In genomic region chr10:126880926-126881325, GRCh38 we compare ENCODE assay signal across 23 cellular contexts. TPM values are rescaled to one million over a fixed set of nuclear protein-coding genes. Genes with fewer than 3 reads are reported as not detected.
"Had no signal": no experiment of that assay in that cellular context is flagged by ENCODE, and none has a peak within 500 bp of the region (broad histone marks: within the 10 kb centered on the region; RNA-seq: fewer than 3 reads in every experiment).

No MANE protein-coding gene starts in this region.

- H3K36me3 ChIP-seq: esophagus squamous epithelium, heart right ventricle, lower lobe of right lung, right lobe of liver, tibial nerve had no signal

- H3K27ac Mint-ChIP-seq: activated B cell treated with CpG ODN at 0.5 μM for 24 hours; activated CD8-positive, alpha-beta memory T cell treated with anti-CD3 and anti-CD28 coated beads, Interleukin-2, amount 10 ng/mL, durations not matched to agents 7 days and 5 days; activated CD8-positive, alpha-beta T cell treated with anti-CD3 and anti-CD28 coated beads, Interleukin-2, amount 10 ng/mL, durations not matched to agents 7 days and 5 days; activated naive CD4-positive, alpha-beta T cell treated with anti-CD3 and anti-CD28 coated beads, Interleukin-2, amount 50 U/mL, for 72 hours; activated T-cell treated with anti-CD3 and anti-CD28 coated beads, Interleukin-2, amount 50 U/mL, for 72 hours; stimulated activated naive B cell treated with anti-CD40 and anti-IgM and Interleukin-4, amounts not matched to agents 10 μg/mL and 1 μg/mL and 100 μg/mL, for 72 hours; T-helper 17 cell had no signal

- H3K9me3 ChIP-seq: body of pancreas, esophagus squamous epithelium, heart right ventricle, lower lobe of right lung, right lobe of liver, tibial nerve had no signal

- H3K27me3 ChIP-seq: body of pancreas, right lobe of liver, tibial nerve had no signal

- H3K4me3 ChIP-seq: body of pancreas, esophagus squamous epithelium, heart right ventricle, lower lobe of right lung, right lobe of liver, tibial nerve had no signal

- H3K36me3 Mint-ChIP-seq: activated CD8-positive, alpha-beta memory T cell treated with anti-CD3 and anti-CD28 coated beads, Interleukin-2, amount 10 ng/mL, durations not matched to agents 7 days and 5 days; naive thymus-derived CD8-positive, alpha-beta T cell; stimulated activated naive B cell treated with anti-CD40 and anti-IgM and Interleukin-4, amounts not matched to agents 10 μg/mL and 1 μg/mL and 100 μg/mL, for 72 hours had no signal

- DNase-seq: activated B cell treated with CpG ODN at 0.5 μM for 24 hours; activated CD8-positive, alpha-beta memory T cell treated with anti-CD3 and anti-CD28 coated beads, Interleukin-2, amount 10 ng/mL, durations not matched to agents 7 days and 5 days; activated CD8-positive, alpha-beta T cell treated with anti-CD3 and anti-CD28 coated beads, Interleukin-2, amount 10 ng/mL, durations not matched to agents 7 days and 5 days; activated naive CD4-positive, alpha-beta T cell; activated T-cell treated with anti-CD3 and anti-CD28 coated beads, Interleukin-2, amount 50 U/mL, for 72 hours; body of pancreas; effector CD8-positive, alpha-beta T cell; esophagus squamous epithelium; heart right ventricle; kidney glomerular epithelial cell; lower lobe of right lung; mesenchymal stem cell; naive thymus-derived CD8-positive, alpha-beta T cell; right lobe of liver; stimulated activated CD4-positive, alpha-beta T cell treated with anti-CD3 and anti-CD28 coated beads, Interleukin-4, amount 100 ng/mL, for 4 hours; stimulated activated CD8-positive, alpha-beta memory T cell treated with anti-CD3 and anti-CD28 coated beads, Interleukin-4, amount 100 ng/mL, for 48 hours; stimulated activated naive B cell treated with anti-CD40 and anti-IgM and Interleukin-4, amounts not matched to agents 10 μg/mL and 1 μg/mL and 100 μg/mL, for 72 hours; SW 1271; T-helper 17 cell had no signal

- H3K4me1 Mint-ChIP-seq: activated B cell treated with CpG ODN at 0.5 μM for 24 hours; activated CD8-positive, alpha-beta memory T cell treated with anti-CD3 and anti-CD28 coated beads, Interleukin-2, amount 10 ng/mL, durations not matched to agents 7 days and 5 days; naive thymus-derived CD8-positive, alpha-beta T cell; stimulated activated naive B cell treated with anti-CD40 and anti-IgM and Interleukin-4, amounts not matched to agents 10 μg/mL and 1 μg/mL and 100 μg/mL, for 72 hours; T-helper 17 cell had no signal

- H3K27me3 Mint-ChIP-seq: activated B cell treated with CpG ODN at 0.5 μM for 24 hours; activated CD8-positive, alpha-beta memory T cell treated with anti-CD3 and anti-CD28 coated beads, Interleukin-2, amount 10 ng/mL, durations not matched to agents 7 days and 5 days; T-helper 17 cell had no signal

- H3K4me3 Mint-ChIP-seq: activated B cell treated with CpG ODN at 0.5 μM for 24 hours; activated CD8-positive, alpha-beta memory T cell treated with anti-CD3 and anti-CD28 coated beads, Interleukin-2, amount 10 ng/mL, durations not matched to agents 7 days and 5 days; activated CD8-positive, alpha-beta T cell treated with anti-CD3 and anti-CD28 coated beads, Interleukin-2, amount 10 ng/mL, durations not matched to agents 7 days and 5 days; activated T-cell treated with anti-CD3 and anti-CD28 coated beads, Interleukin-2, amount 50 U/mL, for 72 hours; naive thymus-derived CD8-positive, alpha-beta T cell; stimulated activated naive B cell treated with anti-CD40 and anti-IgM and Interleukin-4, amounts not matched to agents 10 μg/mL and 1 μg/mL and 100 μg/mL, for 72 hours; T-helper 17 cell had no signal

- ATAC-seq: activated CD8-positive, alpha-beta memory T cell treated with anti-CD3 and anti-CD28 coated beads, Interleukin-2, amount 10 ng/mL, durations not matched to agents 7 days and 5 days; activated CD8-positive, alpha-beta T cell treated with anti-CD3 and anti-CD28 coated beads, Interleukin-2, amount 10 ng/mL, durations not matched to agents 7 days and 5 days; activated naive CD4-positive, alpha-beta T cell treated with anti-CD3 and anti-CD28 coated beads, Interleukin-2, amount 50 U/mL, for 72 hours; activated T-cell treated with anti-CD3 and anti-CD28 coated beads, Interleukin-2, amount 50 U/mL, for 72 hours; body of pancreas; heart right ventricle; left lobe of liver; lower lobe of right lung; naive thymus-derived CD8-positive, alpha-beta T cell; right lobe of liver; stimulated activated naive B cell treated with anti-CD40 and anti-IgM and Interleukin-4, amounts not matched to agents 10 μg/mL and 1 μg/mL and 100 μg/mL, for 72 hours; T-helper 17 cell had no signal

- H3K4me1 ChIP-seq: body of pancreas, esophagus squamous epithelium, heart right ventricle, lower lobe of right lung, right lobe of liver, tibial nerve had no signal

- H3K27ac ChIP-seq: body of pancreas, epithelial cell of prostate, esophagus squamous epithelium, heart right ventricle, lower lobe of right lung, right lobe of liver, tibial nerve had no signal

RNA-seq across cellular contexts. Expression of gene DOCK1, which starts 24.3 kb away (rescaled TPM):
- total RNA-seq: activated B cell treated with CpG ODN at 0.5 μM for 24 hours; activated CD8-positive, alpha-beta T cell treated with anti-CD3 and anti-CD28 coated beads, Interleukin-2, amount 10 ng/mL, durations not matched to agents 7 days and 5 days; naive thymus-derived CD8-positive, alpha-beta T cell had no signal
